ENCODE assay signal across 1 cellular context in genomic region chr11:66868726-66869291, GRCh38.
TF ChIP-seq lines count a peak whose summit lies in the region.

No MANE protein-coding gene starts in this region.

TF ChIP-seq in K562, 482 proteins besides CTCF, POLR2A, EP300 and RAD21 (continued from another document):
- TF ChIP-seq, protein P1, sequence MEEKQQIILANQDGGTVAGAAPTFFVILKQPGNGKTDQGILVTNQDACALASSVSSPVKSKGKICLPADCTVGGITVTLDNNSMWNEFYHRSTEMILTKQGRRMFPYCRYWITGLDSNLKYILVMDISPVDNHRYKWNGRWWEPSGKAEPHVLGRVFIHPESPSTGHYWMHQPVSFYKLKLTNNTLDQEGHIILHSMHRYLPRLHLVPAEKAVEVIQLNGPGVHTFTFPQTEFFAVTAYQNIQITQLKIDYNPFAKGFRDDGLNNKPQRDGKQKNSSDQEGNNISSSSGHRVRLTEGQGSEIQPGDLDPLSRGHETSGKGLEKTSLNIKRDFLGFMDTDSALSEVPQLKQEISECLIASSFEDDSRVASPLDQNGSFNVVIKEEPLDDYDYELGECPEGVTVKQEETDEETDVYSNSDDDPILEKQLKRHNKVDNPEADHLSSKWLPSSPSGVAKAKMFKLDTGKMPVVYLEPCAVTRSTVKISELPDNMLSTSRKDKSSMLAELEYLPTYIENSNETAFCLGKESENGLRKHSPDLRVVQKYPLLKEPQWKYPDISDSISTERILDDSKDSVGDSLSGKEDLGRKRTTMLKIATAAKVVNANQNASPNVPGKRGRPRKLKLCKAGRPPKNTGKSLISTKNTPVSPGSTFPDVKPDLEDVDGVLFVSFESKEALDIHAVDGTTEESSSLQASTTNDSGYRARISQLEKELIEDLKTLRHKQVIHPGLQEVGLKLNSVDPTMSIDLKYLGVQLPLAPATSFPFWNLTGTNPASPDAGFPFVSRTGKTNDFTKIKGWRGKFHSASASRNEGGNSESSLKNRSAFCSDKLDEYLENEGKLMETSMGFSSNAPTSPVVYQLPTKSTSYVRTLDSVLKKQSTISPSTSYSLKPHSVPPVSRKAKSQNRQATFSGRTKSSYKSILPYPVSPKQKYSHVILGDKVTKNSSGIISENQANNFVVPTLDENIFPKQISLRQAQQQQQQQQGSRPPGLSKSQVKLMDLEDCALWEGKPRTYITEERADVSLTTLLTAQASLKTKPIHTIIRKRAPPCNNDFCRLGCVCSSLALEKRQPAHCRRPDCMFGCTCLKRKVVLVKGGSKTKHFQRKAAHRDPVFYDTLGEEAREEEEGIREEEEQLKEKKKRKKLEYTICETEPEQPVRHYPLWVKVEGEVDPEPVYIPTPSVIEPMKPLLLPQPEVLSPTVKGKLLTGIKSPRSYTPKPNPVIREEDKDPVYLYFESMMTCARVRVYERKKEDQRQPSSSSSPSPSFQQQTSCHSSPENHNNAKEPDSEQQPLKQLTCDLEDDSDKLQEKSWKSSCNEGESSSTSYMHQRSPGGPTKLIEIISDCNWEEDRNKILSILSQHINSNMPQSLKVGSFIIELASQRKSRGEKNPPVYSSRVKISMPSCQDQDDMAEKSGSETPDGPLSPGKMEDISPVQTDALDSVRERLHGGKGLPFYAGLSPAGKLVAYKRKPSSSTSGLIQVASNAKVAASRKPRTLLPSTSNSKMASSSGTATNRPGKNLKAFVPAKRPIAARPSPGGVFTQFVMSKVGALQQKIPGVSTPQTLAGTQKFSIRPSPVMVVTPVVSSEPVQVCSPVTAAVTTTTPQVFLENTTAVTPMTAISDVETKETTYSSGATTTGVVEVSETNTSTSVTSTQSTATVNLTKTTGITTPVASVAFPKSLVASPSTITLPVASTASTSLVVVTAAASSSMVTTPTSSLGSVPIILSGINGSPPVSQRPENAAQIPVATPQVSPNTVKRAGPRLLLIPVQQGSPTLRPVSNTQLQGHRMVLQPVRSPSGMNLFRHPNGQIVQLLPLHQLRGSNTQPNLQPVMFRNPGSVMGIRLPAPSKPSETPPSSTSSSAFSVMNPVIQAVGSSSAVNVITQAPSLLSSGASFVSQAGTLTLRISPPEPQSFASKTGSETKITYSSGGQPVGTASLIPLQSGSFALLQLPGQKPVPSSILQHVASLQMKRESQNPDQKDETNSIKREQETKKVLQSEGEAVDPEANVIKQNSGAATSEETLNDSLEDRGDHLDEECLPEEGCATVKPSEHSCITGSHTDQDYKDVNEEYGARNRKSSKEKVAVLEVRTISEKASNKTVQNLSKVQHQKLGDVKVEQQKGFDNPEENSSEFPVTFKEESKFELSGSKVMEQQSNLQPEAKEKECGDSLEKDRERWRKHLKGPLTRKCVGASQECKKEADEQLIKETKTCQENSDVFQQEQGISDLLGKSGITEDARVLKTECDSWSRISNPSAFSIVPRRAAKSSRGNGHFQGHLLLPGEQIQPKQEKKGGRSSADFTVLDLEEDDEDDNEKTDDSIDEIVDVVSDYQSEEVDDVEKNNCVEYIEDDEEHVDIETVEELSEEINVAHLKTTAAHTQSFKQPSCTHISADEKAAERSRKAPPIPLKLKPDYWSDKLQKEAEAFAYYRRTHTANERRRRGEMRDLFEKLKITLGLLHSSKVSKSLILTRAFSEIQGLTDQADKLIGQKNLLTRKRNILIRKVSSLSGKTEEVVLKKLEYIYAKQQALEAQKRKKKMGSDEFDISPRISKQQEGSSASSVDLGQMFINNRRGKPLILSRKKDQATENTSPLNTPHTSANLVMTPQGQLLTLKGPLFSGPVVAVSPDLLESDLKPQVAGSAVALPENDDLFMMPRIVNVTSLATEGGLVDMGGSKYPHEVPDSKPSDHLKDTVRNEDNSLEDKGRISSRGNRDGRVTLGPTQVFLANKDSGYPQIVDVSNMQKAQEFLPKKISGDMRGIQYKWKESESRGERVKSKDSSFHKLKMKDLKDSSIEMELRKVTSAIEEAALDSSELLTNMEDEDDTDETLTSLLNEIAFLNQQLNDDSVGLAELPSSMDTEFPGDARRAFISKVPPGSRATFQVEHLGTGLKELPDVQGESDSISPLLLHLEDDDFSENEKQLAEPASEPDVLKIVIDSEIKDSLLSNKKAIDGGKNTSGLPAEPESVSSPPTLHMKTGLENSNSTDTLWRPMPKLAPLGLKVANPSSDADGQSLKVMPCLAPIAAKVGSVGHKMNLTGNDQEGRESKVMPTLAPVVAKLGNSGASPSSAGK (IDR thresholded peaks at IDR 0.05): no peak
- TF ChIP-seq KHSRP (IDR thresholded peaks at IDR 0.05) (no peak), E2F1 (CRISPR knock-in tag; IDR thresholded peaks at IDR 0.05) (no peak), ZNF239 (CRISPR knock-in tag; IDR thresholded peaks at IDR 0.05) (no peak), ATF7 (IDR thresholded peaks at IDR 0.05) (peak; percentile 33; the same call in 1 of the 2 replicates), PRDM10 (IDR thresholded peaks at IDR 0.05; ENCODE audit: partially characterized antibody) (no peak), PHF20 (IDR thresholded peaks at IDR 0.05; ENCODE audit: partially characterized antibody) (peak; percentile 10), ZNF717 (CRISPR knock-in tag; IDR thresholded peaks at IDR 0.05) (no peak), RBM17 (IDR thresholded peaks at IDR 0.05; ENCODE audit: borderline replicate concordance, low read depth, low read length) (no peak), PRPF4 (IDR thresholded peaks at IDR 0.05; ENCODE audit: insufficient read depth, low read depth, low read length, poor library complexity, severe bottlenecking) (no peak), STAG1 (CRISPR knock-in tag; IDR thresholded peaks at IDR 0.05; ENCODE audit: borderline replicate concordance) (0 out of 2 replicates have a peak, but pooled peaks have one; percentile 10), ZFP36 (IDR thresholded peaks at IDR 0.05; ENCODE audit: low read depth, low read length, partially characterized antibody) (peak; percentile 3), CREM (IDR thresholded peaks at IDR 0.05; ENCODE audit: low read depth) (peak; percentile 65), TAL1 (IDR thresholded peaks at IDR 0.05) (no peak), ZNF445 (CRISPR knock-in tag; IDR thresholded peaks at IDR 0.05; ENCODE audit: low read depth) (no peak), HLTF (IDR thresholded peaks at IDR 0.05) (no peak), RBM22 (IDR thresholded peaks at IDR 0.05; ENCODE audit: low read depth, low read length, poor library complexity, severe bottlenecking) (peak; percentile 18), ZNF124 (CRISPR knock-in tag; IDR thresholded peaks at IDR 0.05) (no peak), EGR1 (conservative IDR thresholded peaks at IDR 0.05) (peak; percentile 92), HDAC2 (IDR thresholded peaks at IDR 0.05) (0 out of 2 replicates have a peak, but pooled peaks have one; percentile 26), POLR2G (IDR thresholded peaks at IDR 0.05; ENCODE audit: low read depth, low read length) (peak; percentile 48), JUND (IDR thresholded peaks at IDR 0.05; ENCODE audit: borderline replicate concordance, low read depth, low read length) (peak; percentile 47; the same call in 1 of the 2 replicates), JUND (tag; IDR thresholded peaks at IDR 0.05; ENCODE audit: borderline replicate concordance, low read depth, low read length) (no peak; the same call in 2 of the 3 replicates), ILF3 (IDR thresholded peaks at IDR 0.05; ENCODE audit: borderline replicate concordance) (no peak), SAFB (IDR thresholded peaks at IDR 0.05; ENCODE audit: borderline replicate concordance, low read depth, low read length) (peak; percentile 67; the same call in 1 of the 2 replicates), ZKSCAN1 (IDR thresholded peaks at IDR 0.05; ENCODE audit: low read depth, low read length) (peak; percentile 34; the same call in 1 of the 2 replicates), CBX3 (IDR thresholded peaks at IDR 0.05; ENCODE audit: borderline replicate concordance in 1 of 2, low read length in 2 of 2) (peak in 1 of 2 experiments; percentile 69; a peak in 1 of 3 replicates)
- TF ChIP-seq, protein P2, sequence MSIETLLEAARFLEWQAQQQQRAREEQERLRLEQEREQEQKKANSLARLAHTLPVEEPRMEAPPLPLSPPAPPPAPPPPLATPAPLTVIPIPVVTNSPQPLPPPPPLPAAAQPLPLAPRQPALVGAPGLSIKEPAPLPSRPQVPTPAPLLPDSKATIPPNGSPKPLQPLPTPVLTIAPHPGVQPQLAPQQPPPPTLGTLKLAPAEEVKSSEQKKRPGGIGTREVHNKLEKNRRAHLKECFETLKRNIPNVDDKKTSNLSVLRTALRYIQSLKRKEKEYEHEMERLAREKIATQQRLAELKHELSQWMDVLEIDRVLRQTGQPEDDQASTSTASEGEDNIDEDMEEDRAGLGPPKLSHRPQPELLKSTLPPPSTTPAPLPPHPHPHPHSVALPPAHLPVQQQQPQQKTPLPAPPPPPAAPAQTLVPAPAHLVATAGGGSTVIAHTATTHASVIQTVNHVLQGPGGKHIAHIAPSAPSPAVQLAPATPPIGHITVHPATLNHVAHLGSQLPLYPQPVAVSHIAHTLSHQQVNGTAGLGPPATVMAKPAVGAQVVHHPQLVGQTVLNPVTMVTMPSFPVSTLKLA (conservative IDR thresholded peaks at IDR 0.05): peak in 1 of 2 experiments; percentile 41; a peak in 1 of 4 replicates
- TF ChIP-seq, protein P3, sequence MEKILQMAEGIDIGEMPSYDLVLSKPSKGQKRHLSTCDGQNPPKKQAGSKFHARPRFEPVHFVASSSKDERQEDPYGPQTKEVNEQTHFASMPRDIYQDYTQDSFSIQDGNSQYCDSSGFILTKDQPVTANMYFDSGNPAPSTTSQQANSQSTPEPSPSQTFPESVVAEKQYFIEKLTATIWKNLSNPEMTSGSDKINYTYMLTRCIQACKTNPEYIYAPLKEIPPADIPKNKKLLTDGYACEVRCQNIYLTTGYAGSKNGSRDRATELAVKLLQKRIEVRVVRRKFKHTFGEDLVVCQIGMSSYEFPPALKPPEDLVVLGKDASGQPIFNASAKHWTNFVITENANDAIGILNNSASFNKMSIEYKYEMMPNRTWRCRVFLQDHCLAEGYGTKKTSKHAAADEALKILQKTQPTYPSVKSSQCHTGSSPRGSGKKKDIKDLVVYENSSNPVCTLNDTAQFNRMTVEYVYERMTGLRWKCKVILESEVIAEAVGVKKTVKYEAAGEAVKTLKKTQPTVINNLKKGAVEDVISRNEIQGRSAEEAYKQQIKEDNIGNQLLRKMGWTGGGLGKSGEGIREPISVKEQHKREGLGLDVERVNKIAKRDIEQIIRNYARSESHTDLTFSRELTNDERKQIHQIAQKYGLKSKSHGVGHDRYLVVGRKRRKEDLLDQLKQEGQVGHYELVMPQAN (IDR thresholded peaks at IDR 0.05; ENCODE audit: borderline replicate concordance): no peak
